ENCODE assay signal across 12 cellular contexts in the genomic region with DNA sequence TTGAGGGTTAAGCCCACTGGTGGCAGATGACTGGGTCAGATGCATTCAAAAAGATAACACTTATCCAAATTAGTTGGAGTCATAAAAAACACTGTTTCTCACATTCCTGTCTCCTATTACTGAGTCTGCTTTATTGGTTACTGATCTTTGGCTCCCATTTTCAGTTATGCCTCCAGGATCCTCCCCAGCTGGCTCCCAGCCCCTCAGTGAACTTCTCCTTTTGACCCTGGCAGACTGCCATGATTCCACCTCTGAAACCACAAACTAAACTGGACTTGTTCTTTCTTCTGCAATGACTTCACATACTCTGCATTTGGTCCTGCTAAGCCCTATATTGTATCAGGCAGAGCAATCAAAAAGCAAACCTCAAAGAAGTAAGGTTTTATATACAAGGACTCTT.
A peak's percentile ranks its signal among the peaks of the same experiment; 100 is the strongest.
DNase-seq lines count a peak whose midpoint lies in the region; ATAC-seq and TF ChIP-seq lines count a peak whose summit lies in the region.
"Had no signal": no experiment of that assay in that cellular context is flagged by ENCODE, and none has a peak within 500 bp of the region (broad histone marks: within the 10 kb centered on the region; RNA-seq: fewer than 3 reads in every experiment).

No MANE protein-coding gene starts in this region.

- H3K4me1 Mint-ChIP-seq in brain: peaks cover 57% of the 10 kb centered on the region
- H3K4me1 Mint-ChIP-seq in activated T-helper 2 cell treated with anti-CD3 and anti-CD28 coated beads, Interferon-gamma antibody, Interleukin-2, Interleukin-4, amounts not matched to agents 10 μg/mL and 5 μg/mL and 100 μg/mL, durations not matched to agents 14 hours and 24 hours and 36 hours (ENCODE audit: low read depth): no peaks in the 10 kb centered on the region
- H3K4me1 Mint-ChIP-seq: B cell; stimulated activated memory B cell treated with anti-CD40 and anti-IgM and Interleukin-4, amounts not matched to agents 10 μg/mL and 1 μg/mL and 100 μg/mL, for 72 hours had no signal

- no peak for ATAC-seq in HG03457 (IDR thresholded peaks at IDR 0.05; ENCODE audit: unreplicated experiment)
- ATAC-seq: stimulated activated memory B cell treated with anti-CD40 and anti-IgM and Interleukin-4, amounts not matched to agents 10 μg/mL and 1 μg/mL and 100 μg/mL, for 72 hours had no signal

- DNase-seq in AML-193 (lab: John Stamatoyannopoulos, UW) (peak; percentile 47 to 61), NAMALWA (ENCODE audit: low spot score) (peak; percentile 12), medulla oblongata (ENCODE audit: extremely low spot score) (peak; percentile 79), HPDE6-E6E7 (ENCODE audit: extremely low spot score) (no peak), NCI-H510A treated with DMSO at 0.1 percent for 48 hours (lab: John Stamatoyannopoulos, UW) (no peak)
- DNase-seq in activated T-helper 2 cell treated with anti-CD3 and anti-CD28 coated beads, Interferon-gamma antibody, Interleukin-2, Interleukin-4, amounts not matched to agents 10 μg/mL and 5 μg/mL and 100 μg/mL, durations not matched to agents 14 hours and 24 hours and 36 hours (ENCODE audit: low spot score): no peak
- DNase-seq: activated naive CD4-positive, alpha-beta T cell had no signal

- H3K27ac Mint-ChIP-seq in brain: peak overlapping the region in 3 of 5 experiments; percentile 11 to 83 (median 64)
- H3K27ac Mint-ChIP-seq in activated T-helper 2 cell treated with anti-CD3 and anti-CD28 coated beads, Interferon-gamma antibody, Interleukin-2, Interleukin-4, amounts not matched to agents 10 μg/mL and 5 μg/mL and 100 μg/mL, durations not matched to agents 14 hours and 24 hours and 36 hours: no peak overlapping the region
- H3K27ac Mint-ChIP-seq: B cell; progenitor cell of endocrine pancreas; stimulated activated memory B cell treated with anti-CD40 and anti-IgM and Interleukin-4, amounts not matched to agents 10 μg/mL and 1 μg/mL and 100 μg/mL, for 72 hours had no signal

- no peak for TF ChIP-seq CTCF in brain (conservative IDR thresholded peaks at IDR 0.05)

- H3K27me3 Mint-ChIP-seq in brain: no peaks in the 10 kb centered on the region
- H3K27me3 Mint-ChIP-seq in activated T-helper 2 cell treated with anti-CD3 and anti-CD28 coated beads, Interferon-gamma antibody, Interleukin-2, Interleukin-4, amounts not matched to agents 10 μg/mL and 5 μg/mL and 100 μg/mL, durations not matched to agents 14 hours and 24 hours and 36 hours (ENCODE audit: low read depth): no peaks in the 10 kb centered on the region
- H3K27me3 Mint-ChIP-seq: B cell; progenitor cell of endocrine pancreas; stimulated activated memory B cell treated with anti-CD40 and anti-IgM and Interleukin-4, amounts not matched to agents 10 μg/mL and 1 μg/mL and 100 μg/mL, for 72 hours had no signal

- intact Hi-C loops in activated T-helper 2 cell treated with anti-CD3 and anti-CD28 coated beads, Interferon-gamma antibody, Interleukin-2, Interleukin-4, amounts not matched to agents 10 μg/mL and 5 μg/mL and 100 μg/mL, durations not matched to agents 14 hours and 24 hours and 36 hours (cut with micrococcal nuclease): no loop called here

- H3K9me3 Mint-ChIP-seq in brain: peaks cover 2 to 6% (median 3%) of the 10 kb centered on the region in 5 experiments
- H3K9me3 Mint-ChIP-seq in activated T-helper 2 cell treated with anti-CD3 and anti-CD28 coated beads, Interferon-gamma antibody, Interleukin-2, Interleukin-4, amounts not matched to agents 10 μg/mL and 5 μg/mL and 100 μg/mL, durations not matched to agents 14 hours and 24 hours and 36 hours: no peaks in the 10 kb centered on the region
- H3K9me3 Mint-ChIP-seq: stimulated activated memory B cell treated with anti-CD40 and anti-IgM and Interleukin-4, amounts not matched to agents 10 μg/mL and 1 μg/mL and 100 μg/mL, for 72 hours had no signal

- H3K36me3 Mint-ChIP-seq in brain: peaks cover 6% of the 10 kb centered on the region
- no peaks in the 10 kb centered on the region for H3K36me3 Mint-ChIP-seq in activated T-helper 2 cell treated with anti-CD3 and anti-CD28 coated beads, Interferon-gamma antibody, Interleukin-2, Interleukin-4, amounts not matched to agents 10 μg/mL and 5 μg/mL and 100 μg/mL, durations not matched to agents 14 hours and 24 hours and 36 hours (ENCODE audit: low read depth)
- H3K36me3 Mint-ChIP-seq: stimulated activated memory B cell treated with anti-CD40 and anti-IgM and Interleukin-4, amounts not matched to agents 10 μg/mL and 1 μg/mL and 100 μg/mL, for 72 hours had no signal

- peak overlapping the region in 3 of 5 experiments; percentile 26 to 36 (median 34) for H3K4me3 Mint-ChIP-seq in brain
- H3K4me3 Mint-ChIP-seq in activated T-helper 2 cell treated with anti-CD3 and anti-CD28 coated beads, Interferon-gamma antibody, Interleukin-2, Interleukin-4, amounts not matched to agents 10 μg/mL and 5 μg/mL and 100 μg/mL, durations not matched to agents 14 hours and 24 hours and 36 hours (ENCODE audit: low read depth): no peak overlapping the region
- H3K4me3 Mint-ChIP-seq: B cell; stimulated activated memory B cell treated with anti-CD40 and anti-IgM and Interleukin-4, amounts not matched to agents 10 μg/mL and 1 μg/mL and 100 μg/mL, for 72 hours had no signal

Comparison
In these comparisons a context has a peak if more than half of its experiments do, and no peak if none do; other contexts are left out.
1. DNase-seq: peak in AML-193 (2 of 2), NAMALWA (single experiment) and medulla oblongata (single experiment); none in HPDE6-E6E7 (single experiment), activated T-helper 2 cell treated with anti-CD3 and anti-CD28 coated beads, Interferon-gamma antibody, Interleukin-2, Interleukin-4, amounts not matched to agents 10 μg/mL and 5 μg/mL and 100 μg/mL, durations not matched to agents 14 hours and 24 hours and 36 hours (single experiment) and NCI-H510A treated with DMSO at 0.1 percent for 48 hours (single experiment).